11 cellular contexts compared by ENCODE assay signal in the genomic region with DNA sequence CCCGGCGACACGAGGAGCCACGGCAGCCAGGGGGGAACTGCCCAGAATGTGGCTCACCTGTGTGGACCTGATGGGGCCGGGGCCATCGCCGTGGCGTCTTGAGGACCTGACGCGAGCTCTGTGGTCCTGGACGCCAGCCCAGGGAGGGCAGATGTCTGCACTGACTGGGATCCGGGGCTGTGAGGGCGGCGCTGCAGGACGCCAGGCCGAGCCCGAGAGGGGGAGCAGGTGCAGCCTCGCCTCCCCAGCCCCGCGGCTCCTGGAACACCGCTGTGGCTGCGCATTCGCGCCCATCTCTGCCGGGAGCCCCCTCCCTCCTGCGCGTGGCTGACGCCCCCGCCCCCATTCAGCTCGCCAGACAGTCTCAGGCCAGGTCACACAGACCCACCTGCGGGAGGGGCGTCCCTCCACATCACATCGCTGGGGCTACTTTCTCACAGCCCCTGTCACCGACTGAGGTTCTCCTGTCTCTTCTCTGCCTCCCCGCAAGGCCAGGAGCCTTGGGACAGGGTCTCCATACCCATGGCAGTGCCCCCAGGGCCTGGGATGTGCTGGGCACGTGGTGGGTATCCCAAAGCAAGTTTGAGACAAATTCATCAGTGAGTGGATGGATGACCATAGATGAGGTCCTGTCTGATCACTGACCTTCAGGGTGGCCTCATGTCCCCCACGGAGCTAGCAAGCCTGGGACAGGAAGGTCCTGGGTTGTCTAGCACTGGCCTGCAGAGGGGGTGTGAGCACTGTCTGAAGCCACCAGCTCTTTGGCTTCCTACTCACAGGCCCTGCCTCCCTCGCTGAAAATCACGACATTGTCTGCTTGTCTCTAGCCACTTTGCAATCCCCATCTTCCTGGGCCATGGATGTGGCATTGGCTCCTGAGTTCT. TPM values are rescaled to one million over a fixed set of nuclear protein-coding genes. Genes with fewer than 3 reads are reported as not detected.
A peak's percentile ranks its signal among the peaks of the same experiment; 100 is the strongest.
DNase-seq lines count a peak whose midpoint lies in the region; ATAC-seq, FAIRE-seq and TF ChIP-seq lines count a peak whose summit lies in the region.
"Had no signal": no experiment of that assay in that cellular context is flagged by ENCODE, and none has a peak within 500 bp of the region (broad histone marks: within the 10 kb centered on the region; RNA-seq: fewer than 3 reads in every experiment).

No MANE protein-coding gene starts in this region.

- TF ChIP-seq EP300 in HepG2 (IDR thresholded peaks at IDR 0.05; ENCODE audit: low read depth in 2 of 2, low read length in 2 of 2) (no peak), HepG2 (CRISPR knock-in tag; IDR thresholded peaks at IDR 0.05; ENCODE audit: borderline replicate concordance) (no peak)

- H4K20me1 ChIP-seq in HepG2 (ENCODE audit: insufficient read depth, low read length) = no peaks in the 10 kb centered on the region

- H3K9me3 ChIP-seq in HepG2 (ENCODE audit: low read length) = no peaks in the 10 kb centered on the region

- no peaks in the 10 kb centered on the region for H3K79me2 ChIP-seq in HepG2 (ENCODE audit: insufficient read depth, low read length)

- ATAC-seq in WTC11 (peak; percentile 69), HepG2 (peak; percentile 95)
- ATAC-seq: activated T-cell treated with anti-CD3 and anti-CD28 coated beads, Interleukin-2, amount 50 U/mL, for 4 hours had no signal

- H3K4me1 Mint-ChIP-seq in WTC11 = no peaks in the 10 kb centered on the region
- H3K4me1 Mint-ChIP-seq in glutamatergic neuron (ENCODE audit: low read depth, unreplicated experiment) = peaks cover 21% of the 10 kb centered on the region

- no peak overlapping the region; the same call in 1 of the 2 replicates for H3K4me2 ChIP-seq in HepG2 (ENCODE audit: low read depth, low read length)

- no peak for TF ChIP-seq POLR2A in HepG2 (IDR thresholded peaks at IDR 0.05; ENCODE audit: insufficient read depth in 1 of 2, low read depth in 2 of 2, low read length in 2 of 2)

- peaks cover 5 to 44% of the 10 kb centered on the region in 2 experiments; a peak in 4 of 5 replicates for H3K27me3 ChIP-seq in HepG2 (ENCODE audit: control insufficient read depth in 1 of 2, insufficient read depth in 2 of 2, low read length in 2 of 2)

- no peaks in the 10 kb centered on the region for H3K4me1 ChIP-seq in HepG2 (ENCODE audit: insufficient read depth, low read length)

- H3K27ac Mint-ChIP-seq in WTC11 = no peak overlapping the region
- H3K27ac Mint-ChIP-seq in glutamatergic neuron (ENCODE audit: unreplicated experiment) = no peak overlapping the region

- peak; percentile 86 for DNase-seq in Ammon's horn (ENCODE audit: low spot score)
- no peak for DNase-seq in HFF-Myc (ENCODE audit: extremely low read depth, low read depth)
- no peak for DNase-seq in WTC11 (ENCODE audit: low spot score)
- peak; percentile 31 for DNase-seq in HepG2 (ENCODE audit: low spot score)
- DNase-seq in cerebellum (ENCODE audit: low spot score) = no peak
- no peak for DNase-seq in RKO (ENCODE audit: low spot score)
- no peak for DNase-seq in activated naive CD4-positive, alpha-beta T cell treated with anti-CD3 and anti-CD28 coated beads, Interleukin-2, amount 50 U/mL, for 16 hours
- DNase-seq in glutamatergic neuron = no peak
- DNase-seq: activated T-cell treated with anti-CD3 and anti-CD28 coated beads, Interleukin-2, amount 50 U/mL, for 4 hours; cortex of kidney had no signal

- in situ Hi-C loops in HepG2 (cut with HindIII; ENCODE audit: extremely low pct_ligation_motif_present, low pct_unique_long_range_greater_than_20kb) = no loop called here

- no peak overlapping the region for H3K27ac ChIP-seq in HepG2 (ENCODE audit: extremely low read length, insufficient read depth, low read length)
- H3K27ac ChIP-seq: SK-N-MC had no signal

- H3K27me3 Mint-ChIP-seq in WTC11 (ENCODE audit: low read depth) = no peaks in the 10 kb centered on the region; the same call in 1 of the 2 replicates
- peaks cover 3% of the 10 kb centered on the region for H3K27me3 Mint-ChIP-seq in glutamatergic neuron (ENCODE audit: unreplicated experiment)

- no TSS peak for BruUV-seq in HepG2 (replicated peaks; lab: Mats Ljungman, UMichigan)

- CTCF ChIA-PET in WTC11 (lab: Charles Lee) = interaction anchor here (0.6 to 1.9 kb wide), 8 partner anchors 8 to 291 kb away, joined by 3 to 15 read pairs (median 4); a partner anchor contains a TSS
- CTCF ChIA-PET in HepG2 (lab: Yijun Ruan, JAX; ENCODE audit: low intra/inter-chr PET ratio, low total read pairs) = interaction anchor here (1.2 kb wide), 1 partner anchor 48 kb away, joined by 6 read pairs; no protein-coding TSS in a partner anchor

- H3K4me3 ChIP-seq in HFF-Myc (replicated peaks; ENCODE audit: low read depth, low read length) (no peak overlapping the region), HepG2 (replicated peaks in 1 of 3; ENCODE audit: insufficient read depth in 1 of 3, low read depth in 2 of 3, low read length in 3 of 3) (no peak overlapping the region)
- H3K4me3 ChIP-seq: SK-N-MC had no signal

- WGBS in HepG2 (ENCODE audit: low lambda C conversion rate) = 18% methylated on average over 4 of the region's 39 CpGs

- no peak overlapping the region for H2AFZ ChIP-seq in HepG2 (ENCODE audit: low read length)

- intact Hi-C loops in HepG2 (cut with micrococcal nuclease; ENCODE audit: unreplicated experiment) = loop anchor here (5.0 kb wide), 1 partner anchor 156 kb away; no protein-coding TSS in a partner anchor

- H3K36me3 ChIP-seq in HepG2 (replicated peaks in 1 of 2; ENCODE audit: control insufficient read depth in 1 of 2, insufficient read depth in 2 of 2, low read length in 2 of 2) = no peaks in the 10 kb centered on the region

- H3K36me3 Mint-ChIP-seq in WTC11 (no peaks in the 10 kb centered on the region), glutamatergic neuron (ENCODE audit: unreplicated experiment) (peaks cover 24% of the 10 kb centered on the region)

- H3K4me3 Mint-ChIP-seq in WTC11 = no peak overlapping the region
- H3K4me3 Mint-ChIP-seq in glutamatergic neuron (ENCODE audit: unreplicated experiment) = no peak overlapping the region
- H3K4me3 Mint-ChIP-seq: activated T-cell treated with anti-CD3 and anti-CD28 coated beads, Interleukin-2, amount 50 U/mL, for 4 hours had no signal

- FAIRE-seq in HepG2 (lab: Jason Lieb, UNC) = peak; percentile 34

- peak; percentile 69 for TF ChIP-seq RAD21 in HepG2 (CRISPR knock-in tag; IDR thresholded peaks at IDR 0.05)

- POLR2A ChIA-PET in WTC11 (lab: Charles Lee) (no interaction called here), HepG2 (lab: Yijun Ruan, JAX) (no interaction called here)

- H3K9me3 Mint-ChIP-seq in WTC11 = no peaks in the 10 kb centered on the region
- H3K9me3 Mint-ChIP-seq in glutamatergic neuron (ENCODE audit: unreplicated experiment) = peaks cover 5% of the 10 kb centered on the region

- no peak overlapping the region for H3K9ac ChIP-seq in HepG2 (ENCODE audit: insufficient read depth, low read depth, low read length)

- TF ChIP-seq CTCF in HFF-Myc (IDR thresholded peaks at IDR 0.05; ENCODE audit: low read depth, low read length, missing control alignments) (peak; percentile 6), WTC11 (IDR thresholded peaks at IDR 0.05) (no peak), HepG2 (CRISPR knock-in tag; IDR thresholded peaks at IDR 0.05) (peak; percentile 65), glutamatergic neuron (IDR thresholded peaks at IDR 0.05; ENCODE audit: partially characterized antibody, unreplicated experiment) (no peak)

TF ChIP-seq in WTC11, 78 proteins besides CTCF, POLR2A, EP300 and RAD21:
- TF ChIP-seq ZNF263 (CRISPR knock-in tag; IDR thresholded peaks at IDR 0.05; ENCODE audit: low read depth) (no peak), TCF7 (CRISPR knock-in tag; IDR thresholded peaks at IDR 0.05; ENCODE audit: low read depth) (peak; percentile 20; the same call in 1 of the 2 replicates), FOXP1 (CRISPR knock-in tag; IDR thresholded peaks at IDR 0.05; ENCODE audit: borderline replicate concordance) (0 out of 2 replicates have a peak, but pooled peaks have one; percentile 17)

TF ChIP-seq in HepG2, 621 proteins besides CTCF, POLR2A, EP300 and RAD21:
- TF ChIP-seq STAG1 (CRISPR knock-in tag; IDR thresholded peaks at IDR 0.05) (peak; percentile 77), ZNF292 (CRISPR knock-in tag; IDR thresholded peaks at IDR 0.05; ENCODE audit: borderline replicate concordance, low read depth) (no peak), ADNP (CRISPR knock-in tag; IDR thresholded peaks at IDR 0.05) (no peak)

RNA-seq across cellular contexts. Expression of a gene that starts 47.3 kb away (rescaled TPM):
- 0.44 to 0.96 TPM (median 0.82 TPM) in 3 replicates for total RNA-seq in WTC11 (2021)
- not detected in 2 replicates for total RNA-seq in HepG2 (2016; rRNA removed; fragmentation: Illumina TruSeq; extraction: Trizol)
- not detected in 2 replicates for total RNA-seq in HepG2 (2016; cell fraction: cytosol; rRNA removed; fragmentation: Illumina TruSeq; extraction: Trizol; ENCODE audit: low read depth)
- total RNA-seq in HepG2 (2016; cell fraction: insoluble cytoplasmic fraction; rRNA removed; fragmentation: Illumina TruSeq; extraction: Trizol) = not detected in 2 replicates
- total RNA-seq in HepG2 (2016; cell fraction: membrane; rRNA removed; fragmentation: Illumina TruSeq; extraction: Trizol) = not detected in 2 replicates
- not detected in 2 replicates for total RNA-seq in HepG2 (2016; cell fraction: nucleus; rRNA removed; fragmentation: Illumina TruSeq; extraction: Trizol)
- 0.14 TPM in 1 of 2 replicates, not detected in the other for polyA plus RNA-seq in HepG2 (2011; rRNA removed)
- polyA plus RNA-seq in HepG2 (2011; cell fraction: cytosol; rRNA removed) = 0.03 TPM in 1 of 2 replicates, not detected in the other
- 0.21 TPM in 1 of 2 replicates, not detected in the other for polyA plus RNA-seq in HepG2 (2011; cell fraction: nucleus; rRNA removed)
- not detected in 2 replicates for polyA plus RNA-seq in HepG2 (2012)
- 0.10 TPM in 1 of 2 replicates, not detected in the other for polyA plus RNA-seq in HepG2 (2016; cell fraction: cytosol; fragmentation: Illumina TruSeq; extraction: Trizol; ENCODE audit: low read depth)
- not detected in 2 replicates for polyA plus RNA-seq in HepG2 (2016; cell fraction: insoluble cytoplasmic fraction; fragmentation: Illumina TruSeq; extraction: Trizol; ENCODE audit: low read depth)
- 0.14 TPM in 1 of 2 replicates, not detected in the other for polyA plus RNA-seq in HepG2 (2016; cell fraction: membrane; fragmentation: Illumina TruSeq; extraction: Trizol; ENCODE audit: low read depth)
- not detected in 2 replicates for polyA plus RNA-seq in HepG2 (2016; cell fraction: nucleus; fragmentation: Illumina TruSeq; extraction: Trizol; ENCODE audit: insufficient read depth, low read depth)
- polyA minus RNA-seq in HepG2 (2011; rRNA and poly(A)+ RNA removed; ENCODE audit: low replicate concordance) = 0.70 TPM in 1 of 2 replicates, not detected in the other
- polyA minus RNA-seq in HepG2 (2011; cell fraction: cytosol; rRNA and poly(A)+ RNA removed) = not detected in 2 replicates
- not detected in 2 replicates for polyA minus RNA-seq in HepG2 (2011; cell fraction: nucleus; rRNA and poly(A)+ RNA removed)
- 10.9 TPM for total RNA-seq in cerebellum
- 21.1 TPM for total RNA-seq in glutamatergic neuron (ENCODE audit: unreplicated experiment)
- total RNA-seq: activated T-cell treated with anti-CD3 and anti-CD28 coated beads, Interleukin-2, amount 50 U/mL, for 4 hours had no signal

Comparison
In these comparisons a context has a peak if more than half of its experiments do, and no peak if none do; other contexts are left out.
1. DNase-seq: peak in Ammon's horn (single experiment) and HepG2 (single experiment); none in HFF-Myc (single experiment), WTC11 (single experiment), cerebellum (single experiment), RKO (single experiment), activated naive CD4-positive, alpha-beta T cell treated with anti-CD3 and anti-CD28 coated beads, Interleukin-2, amount 50 U/mL, for 16 hours (single experiment) and glutamatergic neuron (single experiment).
2. CTCF ChIP-seq: peak in HFF-Myc (single experiment) and HepG2 (single experiment); none in WTC11 (single experiment) and glutamatergic neuron (single experiment).